In the genomic region with DNA sequence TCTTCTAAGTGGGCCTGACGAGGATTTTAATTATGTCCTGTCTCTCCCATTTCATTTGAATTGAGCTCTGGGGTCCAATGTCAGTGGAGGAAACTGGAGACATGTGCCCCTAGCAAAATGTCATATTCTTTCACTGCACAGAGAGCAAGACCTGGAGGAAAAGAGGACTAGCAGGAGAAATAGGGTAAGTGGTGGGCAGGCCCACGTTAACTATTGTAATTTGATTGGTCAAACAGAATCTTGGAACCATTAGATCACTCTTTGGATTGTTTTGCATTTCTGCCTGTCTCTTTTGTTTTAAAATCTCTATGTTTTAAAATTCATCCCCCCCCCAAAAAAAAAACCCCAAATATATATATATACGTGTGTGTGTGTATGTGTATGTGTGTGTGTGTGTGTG, we compare ENCODE assay signal across 13 cellular contexts.
A peak's percentile ranks its signal among the peaks of the same experiment; 100 is the strongest.
DNase-seq lines count a peak whose midpoint lies in the region; ATAC-seq and TF ChIP-seq lines count a peak whose summit lies in the region.
"Had no signal": no experiment of that assay in that cellular context is flagged by ENCODE, and none has a peak within 500 bp of the region (broad histone marks: within the 10 kb centered on the region; RNA-seq: fewer than 3 reads in every experiment).

No MANE protein-coding gene starts in this region.

- POLR2A ChIA-PET in SK-N-SH (lab: Yijun Ruan, JAX), result no interaction called here

- TF ChIP-seq RAD21 in SK-N-SH (IDR thresholded peaks at IDR 0.05; ENCODE audit: low read length), result no peak

- 0 out of 4 replicates have a peak overlapping the region, but pooled peaks of 1 of the 2 experiments have one; percentile 55 for H3K4me3 ChIP-seq in SK-N-SH (ENCODE audit: low read depth in 2 of 2, low read length in 1 of 2)
- H3K4me3 ChIP-seq in SJSA1, result no peak overlapping the region
- peak overlapping the region; percentile 34 for H3K4me3 ChIP-seq in right cardiac atrium (ENCODE audit: low read length)
- H3K4me3 ChIP-seq in subcutaneous abdominal adipose tissue (ENCODE audit: low read depth in 1 of 5, low read length in 5 of 5), result peak overlapping the region in 1 of 5 donors; percentile 17
- no peak overlapping the region for H3K4me3 ChIP-seq in upper lobe of right lung

- H4K20me1 ChIP-seq in SK-N-SH (ENCODE audit: insufficient read depth), result no peaks in the 10 kb centered on the region

- TF ChIP-seq CTCF in SK-N-SH (IDR thresholded peaks at IDR 0.05) (no peak), upper lobe of right lung (IDR thresholded peaks at IDR 0.05) (no peak)

- H3K4me2 ChIP-seq in SK-N-SH, result peak overlapping the region; percentile 83

- H3K9ac ChIP-seq in SK-N-SH (peak overlapping the region; percentile 65), subcutaneous abdominal adipose tissue (ENCODE audit: low read length in 5 of 5) (no peak overlapping the region)

- no peaks in the 10 kb centered on the region for H3K9me3 ChIP-seq in SK-N-SH
- H3K9me3 ChIP-seq in SJSA1 (replicated peaks), result no peaks in the 10 kb centered on the region
- H3K9me3 ChIP-seq in right cardiac atrium (ENCODE audit: control insufficient read depth, low read length), result peaks cover 3% of the 10 kb centered on the region
- peaks cover 0 to 4% (median 4%) of the 10 kb centered on the region in 5 donors for H3K9me3 ChIP-seq in subcutaneous abdominal adipose tissue (ENCODE audit: control insufficient read depth in 5 of 5, low read length in 5 of 5)
- H3K9me3 ChIP-seq in upper lobe of right lung, result no peaks in the 10 kb centered on the region

- DNase-seq in SK-N-SH, result no peak
- DNase-seq in SJSA1 (ENCODE audit: low read depth in 1 of 2, low spot score in 2 of 2), result no peak
- DNase-seq in right cardiac atrium, result peak in 1 of 3 donors; percentile 38
- no peak for DNase-seq in upper lobe of right lung
- no peak for DNase-seq in NCI-H1417 (lab: John Stamatoyannopoulos, UW)
- DNase-seq: activated CD8-positive, alpha-beta memory T cell treated with anti-CD3 and anti-CD28 coated beads, Interleukin-2, amount 50 U/mL, for 4 hours; KBM-7; NCI-H1694; NCI-H774 had no signal

- H3F3A ChIP-seq in SK-N-SH (replicated peaks; ENCODE audit: insufficient read depth), result peaks cover 4% of the 10 kb centered on the region

- no peak for TF ChIP-seq EP300 in SK-N-SH (IDR thresholded peaks at IDR 0.05; ENCODE audit: borderline replicate concordance in 1 of 2, low read depth in 1 of 2, low read length in 1 of 2)

- no peaks in the 10 kb centered on the region for H3K79me2 ChIP-seq in SK-N-SH (ENCODE audit: insufficient read depth)

- peak overlapping the region; percentile 86 for H2AFZ ChIP-seq in SK-N-SH (ENCODE audit: low read depth)

- no peaks in the 10 kb centered on the region for H3K9me2 ChIP-seq in SK-N-SH

- ATAC-seq in SK-N-SH treated with all-trans-retinoic acid at 6 μM for 48 hours (no peak; the same call in 2 of the 3 replicates), right cardiac atrium (peak in 1 of 2 donors; percentile 48), GM18868 (IDR thresholded peaks at IDR 0.05; ENCODE audit: unreplicated experiment) (no peak), upper lobe of right lung (no peak)

- H3K36me3 ChIP-seq in SK-N-SH (replicated peaks in 1 of 2; ENCODE audit: control insufficient read depth in 1 of 2, insufficient read depth in 2 of 2, low read length in 1 of 2), result no peaks in the 10 kb centered on the region
- no peaks in the 10 kb centered on the region for H3K36me3 ChIP-seq in SJSA1
- H3K36me3 ChIP-seq in subcutaneous abdominal adipose tissue (ENCODE audit: control insufficient read depth in 5 of 5, insufficient read depth in 5 of 5, low read length in 5 of 5), result no peaks in the 10 kb centered on the region
- H3K36me3 ChIP-seq in upper lobe of right lung, result no peaks in the 10 kb centered on the region

- CTCF ChIA-PET in SK-N-SH (lab: Yijun Ruan, JAX), result no interaction called here

- H3K4me1 ChIP-seq in SK-N-SH (ENCODE audit: control insufficient read depth in 1 of 2, insufficient read depth in 2 of 2, low read depth in 1 of 2, low read length in 1 of 2) (no peaks in the 10 kb centered on the region), SJSA1 (replicated peaks) (peaks cover 15% of the 10 kb centered on the region), right cardiac atrium (ENCODE audit: control insufficient read depth, insufficient read depth, low read length) (peaks cover 5% of the 10 kb centered on the region), subcutaneous abdominal adipose tissue (ENCODE audit: control insufficient read depth in 5 of 5, insufficient read depth in 5 of 5, low read length in 5 of 5) (peaks cover 0 to 18% (median 15%) of the 10 kb centered on the region in 5 donors), upper lobe of right lung (peaks cover 6% of the 10 kb centered on the region)

- intact Hi-C loops in right cardiac atrium (cut with DNase I) (no loop called here), upper lobe of right lung (cut with DNase I) (no loop called here)

- H3K27ac ChIP-seq in SK-N-SH (ENCODE audit: low read depth in 2 of 2, low read length in 1 of 2) (peak overlapping the region in 1 of 2 experiments; percentile 69; a peak in 1 of 4 replicates), SJSA1 (peak overlapping the region; percentile 83), right cardiac atrium (ENCODE audit: low read length) (no peak overlapping the region), subcutaneous abdominal adipose tissue (ENCODE audit: low read depth, low read length) (peak overlapping the region; percentile 53), upper lobe of right lung (no peak overlapping the region)
- H3K27ac ChIP-seq: 22Rv1 had no signal

- H3K27me3 ChIP-seq in SK-N-SH (ENCODE audit: insufficient read depth) (no peaks in the 10 kb centered on the region), SJSA1 (replicated peaks) (no peaks in the 10 kb centered on the region), right cardiac atrium (ENCODE audit: control insufficient read depth, insufficient read depth) (no peaks in the 10 kb centered on the region), subcutaneous abdominal adipose tissue (ENCODE audit: control insufficient read depth in 5 of 5, insufficient read depth in 4 of 5, low read length in 5 of 5) (peaks cover 0 to 4% (median 0%) of the 10 kb centered on the region in 5 donors), upper lobe of right lung (no peaks in the 10 kb centered on the region)

- WGBS in SK-N-SH (ENCODE audit: low lambda C conversion rate), result 18% methylated on average over 3 of the region's 3 CpGs
- 41% methylated on average over 3 of the region's 3 CpGs for WGBS in right cardiac atrium

TF ChIP-seq in SK-N-SH, 30 proteins besides CTCF, POLR2A, EP300 and RAD21:
- no peak for TF ChIP-seq FOXM1 (IDR thresholded peaks at IDR 0.05; ENCODE audit: low read depth)
TF ChIP-seq in SK-N-SH: peak in this region for 0.

TF ChIP-seq in SK-N-SH treated with all-trans-retinoic acid at 6 μM for 48 hours, 23 proteins besides CTCF, POLR2A, EP300 and RAD21:
- TF ChIP-seq ESRRG (CRISPR knock-in tag; IDR thresholded peaks at IDR 0.05), result no peak
- TF ChIP-seq, protein P1, sequence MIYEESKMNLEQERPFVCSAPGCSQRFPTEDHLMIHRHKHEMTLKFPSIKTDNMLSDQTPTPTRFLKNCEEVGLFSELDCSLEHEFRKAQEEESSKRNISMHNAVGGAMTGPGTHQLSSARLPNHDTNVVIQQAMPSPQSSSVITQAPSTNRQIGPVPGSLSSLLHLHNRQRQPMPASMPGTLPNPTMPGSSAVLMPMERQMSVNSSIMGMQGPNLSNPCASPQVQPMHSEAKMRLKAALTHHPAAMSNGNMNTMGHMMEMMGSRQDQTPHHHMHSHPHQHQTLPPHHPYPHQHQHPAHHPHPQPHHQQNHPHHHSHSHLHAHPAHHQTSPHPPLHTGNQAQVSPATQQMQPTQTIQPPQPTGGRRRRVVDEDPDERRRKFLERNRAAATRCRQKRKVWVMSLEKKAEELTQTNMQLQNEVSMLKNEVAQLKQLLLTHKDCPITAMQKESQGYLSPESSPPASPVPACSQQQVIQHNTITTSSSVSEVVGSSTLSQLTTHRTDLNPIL (CRISPR knock-in tag; IDR thresholded peaks at IDR 0.05; ENCODE audit: low read depth), result no peak
- no peak for TF ChIP-seq ARNTL (CRISPR knock-in tag; IDR thresholded peaks at IDR 0.05; ENCODE audit: borderline replicate concordance, low read depth)
- TF ChIP-seq CSDC2 (CRISPR knock-in tag; IDR thresholded peaks at IDR 0.05), result no peak
- no peak for TF ChIP-seq PPARA (CRISPR knock-in tag; IDR thresholded peaks at IDR 0.05; ENCODE audit: borderline replicate concordance)
TF ChIP-seq in SK-N-SH treated with all-trans-retinoic acid at 6 μM for 48 hours: peak in this region for 0.

Comparison
In these comparisons a context has a peak if more than half of its experiments do, and no peak if none do; other contexts are left out.
1. H3K27ac ChIP-seq: peak in SJSA1 (single experiment) and subcutaneous abdominal adipose tissue (single experiment); none in right cardiac atrium (single experiment) and upper lobe of right lung (single experiment).